In genomic region chr15:99564221-99565030, GRCh38 we compare ENCODE assay signal across 8 cellular contexts. TPM values are rescaled to one million over a fixed set of nuclear protein-coding genes. Genes with fewer than 3 reads are reported as not detected.
DNase-seq lines count a peak whose midpoint lies in the region; ATAC-seq and TF ChIP-seq lines count a peak whose summit lies in the region.

No MANE protein-coding gene starts in this region.

- peak overlapping the region; percentile 65 for H3K4me3 Mint-ChIP-seq in activated T-helper 2 cell treated with anti-CD3 and anti-CD28 coated beads, Interferon-gamma antibody, Interleukin-2, Interleukin-4, amounts not matched to agents 10 μg/mL and 5 μg/mL and 100 μg/mL, durations not matched to agents 14 hours and 24 hours and 36 hours (ENCODE audit: low read depth)

- peaks cover 31% of the 10 kb centered on the region for H3K4me1 Mint-ChIP-seq in activated T-helper 2 cell treated with anti-CD3 and anti-CD28 coated beads, Interferon-gamma antibody, Interleukin-2, Interleukin-4, amounts not matched to agents 10 μg/mL and 5 μg/mL and 100 μg/mL, durations not matched to agents 14 hours and 24 hours and 36 hours (ENCODE audit: low read depth)

- H3K9me3 Mint-ChIP-seq in activated T-helper 2 cell treated with anti-CD3 and anti-CD28 coated beads, Interferon-gamma antibody, Interleukin-2, Interleukin-4, amounts not matched to agents 10 μg/mL and 5 μg/mL and 100 μg/mL, durations not matched to agents 14 hours and 24 hours and 36 hours = no peaks in the 10 kb centered on the region

- no peaks in the 10 kb centered on the region for H3K36me3 Mint-ChIP-seq in activated T-helper 2 cell treated with anti-CD3 and anti-CD28 coated beads, Interferon-gamma antibody, Interleukin-2, Interleukin-4, amounts not matched to agents 10 μg/mL and 5 μg/mL and 100 μg/mL, durations not matched to agents 14 hours and 24 hours and 36 hours (ENCODE audit: low read depth)

- no peaks in the 10 kb centered on the region for H3K9me3 ChIP-seq in left ventricle myocardium inferior (replicated peaks)

- no peak for TF ChIP-seq CTCF in left ventricle myocardium inferior (IDR thresholded peaks at IDR 0.05; ENCODE audit: borderline replicate concordance)

- peaks cover 14% of the 10 kb centered on the region for H3K27me3 Mint-ChIP-seq in activated T-helper 2 cell treated with anti-CD3 and anti-CD28 coated beads, Interferon-gamma antibody, Interleukin-2, Interleukin-4, amounts not matched to agents 10 μg/mL and 5 μg/mL and 100 μg/mL, durations not matched to agents 14 hours and 24 hours and 36 hours (ENCODE audit: low read depth)

- ATAC-seq in Right ventricle myocardium inferior (peak; percentile 45), HG02678 (IDR thresholded peaks at IDR 0.05; ENCODE audit: unreplicated experiment) (peak; percentile 24)

- H3K27me3 ChIP-seq in left ventricle myocardium inferior (ENCODE audit: low read depth) = no peaks in the 10 kb centered on the region

- peaks cover 45% of the 10 kb centered on the region for H3K4me1 ChIP-seq in left ventricle myocardium inferior

- H3K27ac Mint-ChIP-seq in activated T-helper 2 cell treated with anti-CD3 and anti-CD28 coated beads, Interferon-gamma antibody, Interleukin-2, Interleukin-4, amounts not matched to agents 10 μg/mL and 5 μg/mL and 100 μg/mL, durations not matched to agents 14 hours and 24 hours and 36 hours = peak overlapping the region; percentile 36

- DNase-seq in Right ventricle myocardium inferior (ENCODE audit: missing footprints) (no peak), cardiac septum (ENCODE audit: low spot score) (no peak), NCI-H128 (lab: John Stamatoyannopoulos, UW; ENCODE audit: unreplicated experiment) (peak; percentile 39), left ventricle myocardium inferior (no peak), pons (ENCODE audit: low spot score) (peak; percentile 80), SHP77 treated with DMSO at 0.1 percent for 48 hours (lab: John Stamatoyannopoulos, UW) (no peak)
- no peak for DNase-seq in activated T-helper 2 cell treated with anti-CD3 and anti-CD28 coated beads, Interferon-gamma antibody, Interleukin-2, Interleukin-4, amounts not matched to agents 10 μg/mL and 5 μg/mL and 100 μg/mL, durations not matched to agents 14 hours and 24 hours and 36 hours (ENCODE audit: low spot score)

- H3K27ac ChIP-seq in left ventricle myocardium inferior (replicated peaks) = peak overlapping the region; percentile 100

- intact Hi-C loops in Right ventricle myocardium inferior (cut with DNase I) = loop anchor here (1.0 to 5.0 kb wide), 7 partner anchors 52 to 257 kb away; no protein-coding TSS in a partner anchor
- intact Hi-C loops in cardiac septum (cut with DNase I) = loop anchor here (1.0 to 10.0 kb wide), 7 partner anchors 58 to 280 kb away; no protein-coding TSS in a partner anchor
- intact Hi-C loops in activated T-helper 2 cell treated with anti-CD3 and anti-CD28 coated beads, Interferon-gamma antibody, Interleukin-2, Interleukin-4, amounts not matched to agents 10 μg/mL and 5 μg/mL and 100 μg/mL, durations not matched to agents 14 hours and 24 hours and 36 hours (cut with micrococcal nuclease) = loop anchor here (2.0 to 10.0 kb wide), 4 partner anchors 137 to 312 kb away; partner anchors contain the start of gene LRRC28
- intact Hi-C loops in left ventricle myocardium inferior (cut with micrococcal nuclease) = loop anchor here (10.0 kb wide), 1 partner anchor 140 kb away; no protein-coding TSS in a partner anchor

- no peaks in the 10 kb centered on the region for H3K36me3 ChIP-seq in left ventricle myocardium inferior

- H3K4me3 ChIP-seq in left ventricle myocardium inferior = peak overlapping the region; percentile 83

RNA-seq across cellular contexts. Expression of gene MEF2A, which starts 1.4 kb away (rescaled TPM):
- total RNA-seq in Right ventricle myocardium inferior (135 TPM), cardiac septum (195 TPM), left ventricle myocardium inferior (152 TPM)
- total RNA-seq in activated T-helper 2 cell treated with anti-CD3 and anti-CD28 coated beads, Interferon-gamma antibody, Interleukin-2, Interleukin-4, amounts not matched to agents 10 μg/mL and 5 μg/mL and 100 μg/mL, durations not matched to agents 14 hours and 24 hours and 36 hours = 20.9 and 23.4 TPM in 2 replicates

Comparison
In these comparisons a context has a peak if more than half of its experiments do, and no peak if none do; other contexts are left out.
1. DNase-seq: peak in NCI-H128 (single experiment) and pons (single experiment); none in Right ventricle myocardium inferior (single experiment), cardiac septum (single experiment), activated T-helper 2 cell treated with anti-CD3 and anti-CD28 coated beads, Interferon-gamma antibody, Interleukin-2, Interleukin-4, amounts not matched to agents 10 μg/mL and 5 μg/mL and 100 μg/mL, durations not matched to agents 14 hours and 24 hours and 36 hours (single experiment), left ventricle myocardium inferior (single experiment) and SHP77 treated with DMSO at 0.1 percent for 48 hours (single experiment).